Comparison of ENCODE assay signal across 1 cellular context in the genomic region with DNA sequence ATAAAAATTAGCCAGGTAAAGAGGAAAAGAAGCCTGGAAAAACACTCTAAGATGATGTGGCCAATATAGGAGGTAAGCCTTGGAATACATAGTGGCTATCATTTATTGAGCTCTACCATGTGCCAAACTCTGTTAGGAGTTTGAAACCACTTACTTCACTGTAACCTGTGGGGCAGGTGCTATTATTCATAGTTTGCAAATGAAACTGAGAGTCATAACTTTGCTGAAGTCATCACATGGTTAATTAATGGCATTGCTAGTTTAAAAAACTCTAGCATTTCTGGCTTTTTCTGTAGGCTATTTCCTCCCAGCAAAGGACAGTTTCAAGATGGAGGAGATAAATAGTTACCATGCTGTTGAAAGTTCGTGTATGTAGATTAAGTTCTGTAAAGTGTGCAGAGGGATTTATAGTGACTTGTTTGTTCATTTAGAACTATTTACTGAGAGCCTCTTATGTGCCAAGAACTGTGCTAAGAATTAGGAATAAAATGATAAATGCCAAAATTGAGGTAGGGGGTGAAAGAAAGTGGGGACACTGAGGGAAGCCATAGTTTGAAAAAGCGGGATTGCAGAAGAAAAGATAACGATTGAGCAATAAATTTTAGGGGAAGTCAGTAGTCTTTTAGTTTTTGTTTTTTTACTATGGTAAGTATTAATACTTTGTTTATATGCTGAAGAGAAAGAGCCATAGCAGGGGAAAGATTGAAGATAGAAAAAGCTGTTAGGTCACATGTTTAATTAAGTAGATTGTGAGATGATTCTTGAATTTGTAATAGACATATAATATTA.
TF ChIP-seq lines count a peak whose summit lies in the region.

No MANE protein-coding gene starts in this region.

TF ChIP-seq in K562, 482 proteins besides CTCF, POLR2A, EP300 and RAD21 (continued from another document):
- TF ChIP-seq KHSRP (IDR thresholded peaks at IDR 0.05) = no peak
- no peak for TF ChIP-seq BRD9 (IDR thresholded peaks at IDR 0.05; ENCODE audit: low read depth, partially characterized antibody)
- TF ChIP-seq, protein P1, sequence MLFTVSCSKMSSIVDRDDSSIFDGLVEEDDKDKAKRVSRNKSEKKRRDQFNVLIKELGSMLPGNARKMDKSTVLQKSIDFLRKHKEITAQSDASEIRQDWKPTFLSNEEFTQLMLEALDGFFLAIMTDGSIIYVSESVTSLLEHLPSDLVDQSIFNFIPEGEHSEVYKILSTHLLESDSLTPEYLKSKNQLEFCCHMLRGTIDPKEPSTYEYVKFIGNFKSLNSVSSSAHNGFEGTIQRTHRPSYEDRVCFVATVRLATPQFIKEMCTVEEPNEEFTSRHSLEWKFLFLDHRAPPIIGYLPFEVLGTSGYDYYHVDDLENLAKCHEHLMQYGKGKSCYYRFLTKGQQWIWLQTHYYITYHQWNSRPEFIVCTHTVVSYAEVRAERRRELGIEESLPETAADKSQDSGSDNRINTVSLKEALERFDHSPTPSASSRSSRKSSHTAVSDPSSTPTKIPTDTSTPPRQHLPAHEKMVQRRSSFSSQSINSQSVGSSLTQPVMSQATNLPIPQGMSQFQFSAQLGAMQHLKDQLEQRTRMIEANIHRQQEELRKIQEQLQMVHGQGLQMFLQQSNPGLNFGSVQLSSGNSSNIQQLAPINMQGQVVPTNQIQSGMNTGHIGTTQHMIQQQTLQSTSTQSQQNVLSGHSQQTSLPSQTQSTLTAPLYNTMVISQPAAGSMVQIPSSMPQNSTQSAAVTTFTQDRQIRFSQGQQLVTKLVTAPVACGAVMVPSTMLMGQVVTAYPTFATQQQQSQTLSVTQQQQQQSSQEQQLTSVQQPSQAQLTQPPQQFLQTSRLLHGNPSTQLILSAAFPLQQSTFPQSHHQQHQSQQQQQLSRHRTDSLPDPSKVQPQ (CRISPR knock-in tag; IDR thresholded peaks at IDR 0.05; ENCODE audit: borderline replicate concordance) = no peak
